In genomic region chr20:23629017-23629541, GRCh38 we compare ENCODE assay signal across 11 cellular contexts. TPM values are rescaled to one million over a fixed set of nuclear protein-coding genes. Genes with fewer than 3 reads are reported as not detected.
DNase-seq lines count a peak whose midpoint lies in the region; ATAC-seq, FAIRE-seq and TF ChIP-seq lines count a peak whose summit lies in the region.
"Had no signal": no experiment of that assay in that cellular context is flagged by ENCODE, and none has a peak within 500 bp of the region (broad histone marks: within the 10 kb centered on the region; RNA-seq: fewer than 3 reads in every experiment).

No MANE protein-coding gene starts in this region.

- H3K27ac Mint-ChIP-seq in astrocyte (ENCODE audit: unreplicated experiment), result peak overlapping the region; percentile 36
- no peak overlapping the region for H3K27ac Mint-ChIP-seq in activated naive CD4-positive, alpha-beta T cell treated with anti-CD3 and anti-CD28 coated beads, Interleukin-2, amount 50 U/mL, for 72 hours

- no peaks in the 10 kb centered on the region for H3K9me3 ChIP-seq in astrocyte (ENCODE audit: insufficient read depth, low read depth, low read length)
- no peaks in the 10 kb centered on the region for H3K9me3 ChIP-seq in skeletal muscle tissue (ENCODE audit: control insufficient read depth in 3 of 3, low read length in 3 of 3)
- H3K9me3 ChIP-seq: neutrophil had no signal

- H3K27me3 ChIP-seq in astrocyte (ENCODE audit: insufficient read depth, low read length), result no peaks in the 10 kb centered on the region
- no peaks in the 10 kb centered on the region for H3K27me3 ChIP-seq in skeletal muscle tissue (ENCODE audit: control insufficient read depth in 3 of 3, insufficient read depth in 3 of 3, low read length in 3 of 3)

- H3K36me3 Mint-ChIP-seq in astrocyte (ENCODE audit: low read depth, unreplicated experiment), result peaks cover 12% of the 10 kb centered on the region
- H3K36me3 Mint-ChIP-seq in activated naive CD4-positive, alpha-beta T cell treated with anti-CD3 and anti-CD28 coated beads, Interleukin-2, amount 50 U/mL, for 72 hours, result no peaks in the 10 kb centered on the region

- H3K4me1 Mint-ChIP-seq in astrocyte (ENCODE audit: low read depth, unreplicated experiment), result peaks cover 17% of the 10 kb centered on the region

- no peak for TF ChIP-seq CTCF in astrocyte (IDR thresholded peaks at IDR 0.05; ENCODE audit: insufficient read depth, low read depth, low read length)

- H3K27ac ChIP-seq in astrocyte (ENCODE audit: low read depth, low read length), result peak overlapping the region; percentile 19
- H3K27ac ChIP-seq in skeletal muscle tissue (ENCODE audit: low read depth, low read length), result peak overlapping the region; percentile 60
- H3K27ac ChIP-seq: neutrophil had no signal

- no peaks in the 10 kb centered on the region for H3K79me2 ChIP-seq in astrocyte (ENCODE audit: insufficient read depth, low read length)

- peaks cover under 1% of the 10 kb centered on the region for H4K20me1 ChIP-seq in astrocyte (ENCODE audit: insufficient read depth, low read length)

- H3K9ac ChIP-seq in astrocyte (ENCODE audit: low read length), result no peak overlapping the region
- H3K9ac ChIP-seq in skeletal muscle tissue (ENCODE audit: low read depth in 1 of 3, low read length in 3 of 3), result no peak overlapping the region

- no peak overlapping the region for H2AFZ ChIP-seq in astrocyte (ENCODE audit: low read depth, low read length)

- no peak overlapping the region for H3K4me3 Mint-ChIP-seq in astrocyte (ENCODE audit: unreplicated experiment)

- H3K4me2 ChIP-seq in astrocyte (ENCODE audit: low read length), result peak overlapping the region; percentile 14

- DNase-seq in HCEC 1CT (peak; percentile 61), astrocyte (ENCODE audit: low read depth) (peak; percentile 75), left ventricle myocardium superior (no peak), COLO668 (lab: John Stamatoyannopoulos, UW; ENCODE audit: unreplicated experiment) (no peak)
- no peak for DNase-seq in activated naive CD4-positive, alpha-beta T cell treated with anti-CD3 and anti-CD28 coated beads, Interleukin-2, amount 50 U/mL, for 72 hours (ENCODE audit: low spot score in 2 of 2)
- DNase-seq: activated CD4-positive, alpha-beta T cell treated with anti-CD3 and anti-CD28 coated beads, Interleukin-2, amount 50 U/mL, for 1 hour; stimulated activated naive CD4-positive, alpha-beta T cell treated with Interleukin-2 at 50 U/mL for 16 hours had no signal

- H3K4me1 ChIP-seq in astrocyte (ENCODE audit: insufficient read depth, low read length), result peaks cover 12% of the 10 kb centered on the region
- H3K4me1 ChIP-seq in skeletal muscle tissue (ENCODE audit: control insufficient read depth in 3 of 3, insufficient read depth in 3 of 3, low read length in 3 of 3), result peaks cover 41 to 53% (median 48%) of the 10 kb centered on the region in 3 donors

- no peaks in the 10 kb centered on the region for H3K27me3 Mint-ChIP-seq in astrocyte (ENCODE audit: low read depth, unreplicated experiment)

- no peaks in the 10 kb centered on the region for H3K36me3 ChIP-seq in astrocyte (ENCODE audit: insufficient read depth, low read length)
- peaks cover 11 to 18% (median 16%) of the 10 kb centered on the region in 3 donors for H3K36me3 ChIP-seq in skeletal muscle tissue (ENCODE audit: control insufficient read depth in 3 of 3, insufficient read depth in 3 of 3, low read length in 3 of 3)

- peaks cover 5% of the 10 kb centered on the region for H3K9me3 Mint-ChIP-seq in astrocyte (ENCODE audit: unreplicated experiment)
- no peaks in the 10 kb centered on the region for H3K9me3 Mint-ChIP-seq in activated naive CD4-positive, alpha-beta T cell treated with anti-CD3 and anti-CD28 coated beads, Interleukin-2, amount 50 U/mL, for 72 hours

- no peak for FAIRE-seq in astrocyte (lab: Jason Lieb, UNC)

- intact Hi-C loops in left ventricle myocardium superior (cut with micrococcal nuclease), result no loop called here

- H3K4me3 ChIP-seq in astrocyte (ENCODE audit: insufficient read depth, low read depth, low read length), result no peak overlapping the region
- H3K4me3 ChIP-seq in skeletal muscle tissue (ENCODE audit: low read length in 3 of 3), result no peak overlapping the region

- ATAC-seq in left ventricle myocardium superior (peak; percentile 42), GM19324 (IDR thresholded peaks at IDR 0.05; ENCODE audit: low FRiP score, unreplicated experiment) (no peak), HG03521 (IDR thresholded peaks at IDR 0.05; ENCODE audit: unreplicated experiment) (no peak)
- no peak for ATAC-seq in activated naive CD4-positive, alpha-beta T cell treated with anti-CD3 and anti-CD28 coated beads, Interleukin-2, amount 50 U/mL, for 72 hours

RNA-seq across cellular contexts. Expression of gene CST3, which starts 8.7 kb away (rescaled TPM):
- 316 and 355 TPM in 2 replicates for total RNA-seq in astrocyte
- 887 TPM for total RNA-seq in left ventricle myocardium superior
- 50.1 TPM for total RNA-seq in skeletal muscle tissue
- 1 to 10 TPM in 1 of 2 donors, not detected in 1; 1.2 TPM for total RNA-seq in activated naive CD4-positive, alpha-beta T cell treated with anti-CD3 and anti-CD28 coated beads, Interleukin-2, amount 50 U/mL, for 72 hours

RNA-seq across cellular contexts. Expression of gene CST9, which starts 23.4 kb away (rescaled TPM):
- not detected in 2 replicates for total RNA-seq in astrocyte
- total RNA-seq in left ventricle myocardium superior, result not detected
- not detected for total RNA-seq in skeletal muscle tissue
- total RNA-seq in activated naive CD4-positive, alpha-beta T cell treated with anti-CD3 and anti-CD28 coated beads, Interleukin-2, amount 50 U/mL, for 72 hours, result not detected

RNA-seq across cellular contexts. Expression of gene CST4, which starts 59.8 kb away (rescaled TPM):
- total RNA-seq in astrocyte (not detected in 2 replicates), left ventricle myocardium superior (not detected), skeletal muscle tissue (not detected)
- not detected for total RNA-seq in activated naive CD4-positive, alpha-beta T cell treated with anti-CD3 and anti-CD28 coated beads, Interleukin-2, amount 50 U/mL, for 72 hours

Comparison
In these comparisons a context has a peak if more than half of its experiments do, and no peak if none do; other contexts are left out.
1. DNase-seq: peak in HCEC 1CT (single experiment) and astrocyte (single experiment); none in left ventricle myocardium superior (single experiment), activated naive CD4-positive, alpha-beta T cell treated with anti-CD3 and anti-CD28 coated beads, Interleukin-2, amount 50 U/mL, for 72 hours (0 of 2) and COLO668 (single experiment).
2. RNA of gene CST3, which starts 8.7 kb away (total RNA-seq): 887 TPM in left ventricle myocardium superior (single experiment), 316 to 355 TPM in astrocyte and 50.1 TPM in skeletal muscle tissue (single experiment); 1.2 TPM in activated naive CD4-positive, alpha-beta T cell treated with anti-CD3 and anti-CD28 coated beads, Interleukin-2, amount 50 U/mL, for 72 hours; every median in the first group is over 10 times any median in the second.